ENCODE assay signal across 1 cellular context in the genomic region with DNA sequence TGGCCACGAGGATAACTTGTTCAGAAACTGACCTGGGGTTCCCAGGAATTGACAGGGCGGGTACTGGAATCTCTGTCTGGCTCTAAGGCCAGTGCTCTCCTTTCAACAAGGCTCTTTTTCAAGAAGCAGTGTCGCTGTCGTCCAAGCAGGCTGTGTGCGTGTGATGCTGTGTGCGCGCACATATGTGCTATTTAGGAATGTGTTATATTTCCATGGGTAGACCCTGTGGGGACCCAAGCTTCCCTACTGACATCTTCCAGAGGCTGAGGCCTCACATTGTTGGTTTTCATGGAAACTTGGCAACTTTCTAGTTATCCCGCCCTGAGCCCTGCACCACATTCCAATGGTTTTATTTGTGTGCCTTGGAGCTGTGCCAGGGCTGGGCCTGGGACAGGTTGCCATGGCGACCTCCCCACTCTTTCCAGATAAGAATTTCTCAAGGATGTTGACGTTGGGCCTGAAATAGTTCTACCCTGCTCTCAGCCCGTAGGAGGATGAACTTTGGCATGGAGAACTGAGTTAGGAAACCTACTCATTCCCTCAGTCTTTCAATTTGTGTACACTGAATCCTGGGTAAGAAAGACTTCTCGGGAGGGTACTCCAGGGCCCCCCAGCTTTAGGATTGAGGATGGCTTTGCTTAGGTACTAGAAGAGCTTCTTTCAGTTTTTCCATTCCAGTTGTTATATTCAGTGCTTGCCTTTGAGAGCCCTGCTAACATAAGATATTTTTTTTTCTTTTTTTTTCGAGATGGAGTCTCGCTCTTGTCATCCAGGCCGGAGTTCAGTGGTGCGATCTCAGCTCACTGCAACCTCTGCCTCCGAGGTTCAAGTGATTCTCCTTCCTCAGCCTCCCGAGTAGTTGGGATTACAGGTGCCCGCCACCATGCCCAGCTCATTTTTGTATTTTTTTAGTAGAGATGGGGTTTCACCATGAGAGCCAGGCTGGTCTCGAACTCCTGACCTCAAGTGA.
TF ChIP-seq lines count a peak whose summit lies in the region.

No MANE protein-coding gene starts in this region.

TF ChIP-seq in HepG2, 621 proteins besides CTCF, POLR2A, EP300 and RAD21 (continued from another document and continues in another):
- TF ChIP-seq, protein P1, sequence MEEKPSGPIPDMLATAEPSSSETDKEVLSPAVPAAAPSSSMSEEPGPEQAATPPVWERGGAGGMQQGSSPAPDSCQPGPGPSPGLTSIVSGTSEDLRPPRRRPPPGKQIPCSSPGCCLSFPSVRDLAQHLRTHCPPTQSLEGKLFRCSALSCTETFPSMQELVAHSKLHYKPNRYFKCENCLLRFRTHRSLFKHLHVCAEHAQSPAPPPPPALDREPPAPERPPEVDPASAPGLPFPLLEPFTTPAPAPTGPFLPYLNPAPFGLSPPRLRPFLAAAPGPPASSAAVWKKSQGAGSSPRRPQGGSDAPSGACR (CRISPR knock-in tag; IDR thresholded peaks at IDR 0.05): no peak
- TF ChIP-seq ZNF670 (CRISPR knock-in tag; IDR thresholded peaks at IDR 0.05; ENCODE audit: borderline replicate concordance) (no peak), ZBTB7A (CRISPR knock-in tag; IDR thresholded peaks at IDR 0.05) (no peak), RFX1 (IDR thresholded peaks at IDR 0.05) (peak; percentile 94), ZBTB7B (CRISPR knock-in tag; IDR thresholded peaks at IDR 0.05) (peak; percentile 76), PRPF4 (IDR thresholded peaks at IDR 0.05; ENCODE audit: low read depth, low read length, poor library complexity, severe bottlenecking) (no peak), ZNF441 (CRISPR knock-in tag; IDR thresholded peaks at IDR 0.05; ENCODE audit: borderline replicate concordance) (peak; percentile 69; the same call in 1 of the 2 replicates), ZSCAN9 (CRISPR knock-in tag; IDR thresholded peaks at IDR 0.05; ENCODE audit: borderline replicate concordance) (0 out of 2 replicates have a peak, but pooled peaks have one; percentile 37), ZNF772 (CRISPR knock-in tag; IDR thresholded peaks at IDR 0.05) (peak; percentile 79; the same call in 1 of the 2 replicates), MED1 (CRISPR knock-in tag; IDR thresholded peaks at IDR 0.05) (peak; percentile 96), ATF1 (CRISPR knock-in tag; IDR thresholded peaks at IDR 0.05) (0 out of 2 replicates have a peak, but pooled peaks have one; percentile 37), ZNF746 (CRISPR knock-in tag; IDR thresholded peaks at IDR 0.05) (peak; percentile 75; the same call in 1 of the 2 replicates), SMYD3 (CRISPR knock-in tag; IDR thresholded peaks at IDR 0.05) (peak; percentile 85; the same call in 1 of the 2 replicates), ERF (CRISPR knock-in tag; IDR thresholded peaks at IDR 0.05) (peak; percentile 37; the same call in 1 of the 2 replicates), DNMT3B (CRISPR knock-in tag; conservative IDR thresholded peaks at IDR 0.05) (no peak), KDM2A (CRISPR knock-in tag; IDR thresholded peaks at IDR 0.05; ENCODE audit: borderline replicate concordance, low read depth) (peak; percentile 30; the same call in 1 of the 2 replicates), RBFOX2 (IDR thresholded peaks at IDR 0.05; ENCODE audit: low read depth, low read length) (0 out of 2 replicates have a peak, but pooled peaks have one; percentile 23), ARNT2 (CRISPR knock-in tag; IDR thresholded peaks at IDR 0.05; ENCODE audit: low read depth) (0 out of 2 replicates have a peak, but pooled peaks have one; percentile 55), SAP130 (CRISPR knock-in tag; IDR thresholded peaks at IDR 0.05; ENCODE audit: low read depth) (peak; percentile 81), ZNF605 (CRISPR knock-in tag; IDR thresholded peaks at IDR 0.05) (peak; percentile 41; the same call in 1 of the 2 replicates), ZNF350 (CRISPR knock-in tag; IDR thresholded peaks at IDR 0.05; ENCODE audit: borderline replicate concordance, low read depth) (peak; percentile 68; the same call in 1 of the 2 replicates)
- TF ChIP-seq, protein P2, sequence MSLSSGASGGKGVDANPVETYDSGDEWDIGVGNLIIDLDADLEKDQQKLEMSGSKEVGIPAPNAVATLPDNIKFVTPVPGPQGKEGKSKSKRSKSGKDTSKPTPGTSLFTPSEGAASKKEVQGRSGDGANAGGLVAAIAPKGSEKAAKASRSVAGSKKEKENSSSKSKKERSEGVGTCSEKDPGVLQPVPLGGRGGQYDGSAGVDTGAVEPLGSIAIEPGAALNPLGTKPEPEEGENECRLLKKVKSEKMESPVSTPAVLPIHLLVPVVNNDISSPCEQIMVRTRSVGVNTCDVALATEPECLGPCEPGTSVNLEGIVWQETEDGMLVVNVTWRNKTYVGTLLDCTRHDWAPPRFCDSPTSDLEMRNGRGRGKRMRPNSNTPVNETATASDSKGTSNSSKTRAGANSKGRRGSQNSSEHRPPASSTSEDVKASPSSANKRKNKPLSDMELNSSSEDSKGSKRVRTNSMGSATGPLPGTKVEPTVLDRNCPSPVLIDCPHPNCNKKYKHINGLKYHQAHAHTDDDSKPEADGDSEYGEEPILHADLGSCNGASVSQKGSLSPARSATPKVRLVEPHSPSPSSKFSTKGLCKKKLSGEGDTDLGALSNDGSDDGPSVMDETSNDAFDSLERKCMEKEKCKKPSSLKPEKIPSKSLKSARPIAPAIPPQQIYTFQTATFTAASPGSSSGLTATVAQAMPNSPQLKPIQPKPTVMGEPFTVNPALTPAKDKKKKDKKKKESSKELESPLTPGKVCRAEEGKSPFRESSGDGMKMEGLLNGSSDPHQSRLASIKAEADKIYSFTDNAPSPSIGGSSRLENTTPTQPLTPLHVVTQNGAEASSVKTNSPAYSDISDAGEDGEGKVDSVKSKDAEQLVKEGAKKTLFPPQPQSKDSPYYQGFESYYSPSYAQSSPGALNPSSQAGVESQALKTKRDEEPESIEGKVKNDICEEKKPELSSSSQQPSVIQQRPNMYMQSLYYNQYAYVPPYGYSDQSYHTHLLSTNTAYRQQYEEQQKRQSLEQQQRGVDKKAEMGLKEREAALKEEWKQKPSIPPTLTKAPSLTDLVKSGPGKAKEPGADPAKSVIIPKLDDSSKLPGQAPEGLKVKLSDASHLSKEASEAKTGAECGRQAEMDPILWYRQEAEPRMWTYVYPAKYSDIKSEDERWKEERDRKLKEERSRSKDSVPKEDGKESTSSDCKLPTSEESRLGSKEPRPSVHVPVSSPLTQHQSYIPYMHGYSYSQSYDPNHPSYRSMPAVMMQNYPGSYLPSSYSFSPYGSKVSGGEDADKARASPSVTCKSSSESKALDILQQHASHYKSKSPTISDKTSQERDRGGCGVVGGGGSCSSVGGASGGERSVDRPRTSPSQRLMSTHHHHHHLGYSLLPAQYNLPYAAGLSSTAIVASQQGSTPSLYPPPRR (CRISPR knock-in tag; IDR thresholded peaks at IDR 0.05; ENCODE audit: borderline replicate concordance): peak; percentile 78; the same call in 1 of the 2 replicates
- TF ChIP-seq, protein P3, sequence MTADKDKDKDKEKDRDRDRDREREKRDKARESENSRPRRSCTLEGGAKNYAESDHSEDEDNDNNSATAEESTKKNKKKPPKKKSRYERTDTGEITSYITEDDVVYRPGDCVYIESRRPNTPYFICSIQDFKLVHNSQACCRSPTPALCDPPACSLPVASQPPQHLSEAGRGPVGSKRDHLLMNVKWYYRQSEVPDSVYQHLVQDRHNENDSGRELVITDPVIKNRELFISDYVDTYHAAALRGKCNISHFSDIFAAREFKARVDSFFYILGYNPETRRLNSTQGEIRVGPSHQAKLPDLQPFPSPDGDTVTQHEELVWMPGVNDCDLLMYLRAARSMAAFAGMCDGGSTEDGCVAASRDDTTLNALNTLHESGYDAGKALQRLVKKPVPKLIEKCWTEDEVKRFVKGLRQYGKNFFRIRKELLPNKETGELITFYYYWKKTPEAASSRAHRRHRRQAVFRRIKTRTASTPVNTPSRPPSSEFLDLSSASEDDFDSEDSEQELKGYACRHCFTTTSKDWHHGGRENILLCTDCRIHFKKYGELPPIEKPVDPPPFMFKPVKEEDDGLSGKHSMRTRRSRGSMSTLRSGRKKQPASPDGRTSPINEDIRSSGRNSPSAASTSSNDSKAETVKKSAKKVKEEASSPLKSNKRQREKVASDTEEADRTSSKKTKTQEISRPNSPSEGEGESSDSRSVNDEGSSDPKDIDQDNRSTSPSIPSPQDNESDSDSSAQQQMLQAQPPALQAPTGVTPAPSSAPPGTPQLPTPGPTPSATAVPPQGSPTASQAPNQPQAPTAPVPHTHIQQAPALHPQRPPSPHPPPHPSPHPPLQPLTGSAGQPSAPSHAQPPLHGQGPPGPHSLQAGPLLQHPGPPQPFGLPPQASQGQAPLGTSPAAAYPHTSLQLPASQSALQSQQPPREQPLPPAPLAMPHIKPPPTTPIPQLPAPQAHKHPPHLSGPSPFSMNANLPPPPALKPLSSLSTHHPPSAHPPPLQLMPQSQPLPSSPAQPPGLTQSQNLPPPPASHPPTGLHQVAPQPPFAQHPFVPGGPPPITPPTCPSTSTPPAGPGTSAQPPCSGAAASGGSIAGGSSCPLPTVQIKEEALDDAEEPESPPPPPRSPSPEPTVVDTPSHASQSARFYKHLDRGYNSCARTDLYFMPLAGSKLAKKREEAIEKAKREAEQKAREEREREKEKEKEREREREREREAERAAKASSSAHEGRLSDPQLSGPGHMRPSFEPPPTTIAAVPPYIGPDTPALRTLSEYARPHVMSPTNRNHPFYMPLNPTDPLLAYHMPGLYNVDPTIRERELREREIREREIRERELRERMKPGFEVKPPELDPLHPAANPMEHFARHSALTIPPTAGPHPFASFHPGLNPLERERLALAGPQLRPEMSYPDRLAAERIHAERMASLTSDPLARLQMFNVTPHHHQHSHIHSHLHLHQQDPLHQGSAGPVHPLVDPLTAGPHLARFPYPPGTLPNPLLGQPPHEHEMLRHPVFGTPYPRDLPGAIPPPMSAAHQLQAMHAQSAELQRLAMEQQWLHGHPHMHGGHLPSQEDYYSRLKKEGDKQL (CRISPR knock-in tag; IDR thresholded peaks at IDR 0.05; ENCODE audit: low read depth): no peak
- TF ChIP-seq, protein P4, sequence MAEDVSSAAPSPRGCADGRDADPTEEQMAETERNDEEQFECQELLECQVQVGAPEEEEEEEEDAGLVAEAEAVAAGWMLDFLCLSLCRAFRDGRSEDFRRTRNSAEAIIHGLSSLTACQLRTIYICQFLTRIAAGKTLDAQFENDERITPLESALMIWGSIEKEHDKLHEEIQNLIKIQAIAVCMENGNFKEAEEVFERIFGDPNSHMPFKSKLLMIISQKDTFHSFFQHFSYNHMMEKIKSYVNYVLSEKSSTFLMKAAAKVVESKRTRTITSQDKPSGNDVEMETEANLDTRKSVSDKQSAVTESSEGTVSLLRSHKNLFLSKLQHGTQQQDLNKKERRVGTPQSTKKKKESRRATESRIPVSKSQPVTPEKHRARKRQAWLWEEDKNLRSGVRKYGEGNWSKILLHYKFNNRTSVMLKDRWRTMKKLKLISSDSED (CRISPR knock-in tag; IDR thresholded peaks at IDR 0.05): no peak
- TF ChIP-seq, protein P5, sequence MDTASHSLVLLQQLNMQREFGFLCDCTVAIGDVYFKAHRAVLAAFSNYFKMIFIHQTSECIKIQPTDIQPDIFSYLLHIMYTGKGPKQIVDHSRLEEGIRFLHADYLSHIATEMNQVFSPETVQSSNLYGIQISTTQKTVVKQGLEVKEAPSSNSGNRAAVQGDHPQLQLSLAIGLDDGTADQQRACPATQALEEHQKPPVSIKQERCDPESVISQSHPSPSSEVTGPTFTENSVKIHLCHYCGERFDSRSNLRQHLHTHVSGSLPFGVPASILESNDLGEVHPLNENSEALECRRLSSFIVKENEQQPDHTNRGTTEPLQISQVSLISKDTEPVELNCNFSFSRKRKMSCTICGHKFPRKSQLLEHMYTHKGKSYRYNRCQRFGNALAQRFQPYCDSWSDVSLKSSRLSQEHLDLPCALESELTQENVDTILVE (CRISPR knock-in tag; IDR thresholded peaks at IDR 0.05): 0 out of 2 replicates have a peak, but pooled peaks have one; percentile 13
- TF ChIP-seq, protein P6, sequence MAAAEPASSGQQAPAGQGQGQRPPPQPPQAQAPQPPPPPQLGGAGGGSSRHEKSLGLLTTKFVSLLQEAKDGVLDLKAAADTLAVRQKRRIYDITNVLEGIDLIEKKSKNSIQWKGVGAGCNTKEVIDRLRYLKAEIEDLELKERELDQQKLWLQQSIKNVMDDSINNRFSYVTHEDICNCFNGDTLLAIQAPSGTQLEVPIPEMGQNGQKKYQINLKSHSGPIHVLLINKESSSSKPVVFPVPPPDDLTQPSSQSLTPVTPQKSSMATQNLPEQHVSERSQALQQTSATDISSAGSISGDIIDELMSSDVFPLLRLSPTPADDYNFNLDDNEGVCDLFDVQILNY (CRISPR knock-in tag; conservative IDR thresholded peaks at IDR 0.05): no peak
- TF ChIP-seq, protein P7, sequence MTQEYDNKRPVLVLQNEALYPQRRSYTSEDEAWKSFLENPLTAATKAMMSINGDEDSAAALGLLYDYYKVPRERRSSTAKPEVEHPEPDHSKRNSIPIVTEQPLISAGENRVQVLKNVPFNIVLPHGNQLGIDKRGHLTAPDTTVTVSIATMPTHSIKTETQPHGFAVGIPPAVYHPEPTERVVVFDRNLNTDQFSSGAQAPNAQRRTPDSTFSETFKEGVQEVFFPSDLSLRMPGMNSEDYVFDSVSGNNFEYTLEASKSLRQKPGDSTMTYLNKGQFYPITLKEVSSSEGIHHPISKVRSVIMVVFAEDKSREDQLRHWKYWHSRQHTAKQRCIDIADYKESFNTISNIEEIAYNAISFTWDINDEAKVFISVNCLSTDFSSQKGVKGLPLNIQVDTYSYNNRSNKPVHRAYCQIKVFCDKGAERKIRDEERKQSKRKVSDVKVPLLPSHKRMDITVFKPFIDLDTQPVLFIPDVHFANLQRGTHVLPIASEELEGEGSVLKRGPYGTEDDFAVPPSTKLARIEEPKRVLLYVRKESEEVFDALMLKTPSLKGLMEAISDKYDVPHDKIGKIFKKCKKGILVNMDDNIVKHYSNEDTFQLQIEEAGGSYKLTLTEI (CRISPR knock-in tag; conservative IDR thresholded peaks at IDR 0.05): no peak
- TF ChIP-seq, protein P8, sequence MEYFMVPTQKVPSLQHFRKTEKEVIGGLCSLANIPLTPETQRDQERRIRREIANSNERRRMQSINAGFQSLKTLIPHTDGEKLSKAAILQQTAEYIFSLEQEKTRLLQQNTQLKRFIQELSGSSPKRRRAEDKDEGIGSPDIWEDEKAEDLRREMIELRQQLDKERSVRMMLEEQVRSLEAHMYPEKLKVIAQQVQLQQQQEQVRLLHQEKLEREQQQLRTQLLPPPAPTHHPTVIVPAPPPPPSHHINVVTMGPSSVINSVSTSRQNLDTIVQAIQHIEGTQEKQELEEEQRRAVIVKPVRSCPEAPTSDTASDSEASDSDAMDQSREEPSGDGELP (IDR thresholded peaks at IDR 0.05; ENCODE audit: borderline replicate concordance, low read depth): peak; percentile 48; the same call in 1 of the 2 replicates
- TF ChIP-seq, protein P9, sequence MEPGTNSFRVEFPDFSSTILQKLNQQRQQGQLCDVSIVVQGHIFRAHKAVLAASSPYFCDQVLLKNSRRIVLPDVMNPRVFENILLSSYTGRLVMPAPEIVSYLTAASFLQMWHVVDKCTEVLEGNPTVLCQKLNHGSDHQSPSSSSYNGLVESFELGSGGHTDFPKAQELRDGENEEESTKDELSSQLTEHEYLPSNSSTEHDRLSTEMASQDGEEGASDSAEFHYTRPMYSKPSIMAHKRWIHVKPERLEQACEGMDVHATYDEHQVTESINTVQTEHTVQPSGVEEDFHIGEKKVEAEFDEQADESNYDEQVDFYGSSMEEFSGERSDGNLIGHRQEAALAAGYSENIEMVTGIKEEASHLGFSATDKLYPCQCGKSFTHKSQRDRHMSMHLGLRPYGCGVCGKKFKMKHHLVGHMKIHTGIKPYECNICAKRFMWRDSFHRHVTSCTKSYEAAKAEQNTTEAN (CRISPR knock-in tag; conservative IDR thresholded peaks at IDR 0.05): no peak; the same call in 1 of the 2 replicates
- TF ChIP-seq, protein P10, sequence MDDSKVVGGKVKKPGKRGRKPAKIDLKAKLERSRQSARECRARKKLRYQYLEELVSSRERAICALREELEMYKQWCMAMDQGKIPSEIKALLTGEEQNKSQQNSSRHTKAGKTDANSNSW (CRISPR knock-in tag; IDR thresholded peaks at IDR 0.05; ENCODE audit: borderline replicate concordance): no peak
- TF ChIP-seq, protein P11, sequence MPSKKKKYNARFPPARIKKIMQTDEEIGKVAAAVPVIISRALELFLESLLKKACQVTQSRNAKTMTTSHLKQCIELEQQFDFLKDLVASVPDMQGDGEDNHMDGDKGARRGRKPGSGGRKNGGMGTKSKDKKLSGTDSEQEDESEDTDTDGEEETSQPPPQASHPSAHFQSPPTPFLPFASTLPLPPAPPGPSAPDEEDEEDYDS (CRISPR knock-in tag; IDR thresholded peaks at IDR 0.05): peak; percentile 62
